In genomic region chr19:4916292-4917082, GRCh38 we compare ENCODE assay signal across 1 cellular context.
TF ChIP-seq lines count a peak whose summit lies in the region.

No MANE protein-coding gene starts in this region.

TF ChIP-seq in IMR-90, 13 proteins besides CTCF, POLR2A, EP300 and RAD21 (continued from another document):
- no peak for TF ChIP-seq RCOR1 (IDR thresholded peaks at IDR 0.05; ENCODE audit: insufficient replicate concordance, low read length)
- TF ChIP-seq USF2 (IDR thresholded peaks at IDR 0.05; ENCODE audit: low read depth, low read length) = no peak
- TF ChIP-seq FOS (IDR thresholded peaks at IDR 0.05; ENCODE audit: low read depth, low read length) = no peak
- no peak for TF ChIP-seq BHLHE40 (IDR thresholded peaks at IDR 0.05; ENCODE audit: low read depth, low read length)
- no peak for TF ChIP-seq CHD1 (IDR thresholded peaks at IDR 0.05; ENCODE audit: low read depth, low read length)
- no peak for TF ChIP-seq MXI1 (IDR thresholded peaks at IDR 0.05; ENCODE audit: borderline replicate concordance, low read depth, low read length)
- TF ChIP-seq MAZ (IDR thresholded peaks at IDR 0.05; ENCODE audit: borderline replicate concordance, low read depth, low read length) = no peak
- no peak for TF ChIP-seq RFX5 (IDR thresholded peaks at IDR 0.05; ENCODE audit: low read depth, low read length)
- TF ChIP-seq CEBPB (IDR thresholded peaks at IDR 0.05; ENCODE audit: low read depth, low read length) = no peak
